In genomic region chr12:57094194-57095160, GRCh38 we compare ENCODE assay signal across 1 cellular context.
TF ChIP-seq lines count a peak whose summit lies in the region.

No MANE protein-coding gene starts in this region.

TF ChIP-seq in endothelial cell of umbilical vein, 7 proteins besides CTCF, POLR2A, EP300 and RAD21:
- TF ChIP-seq POLR2AphosphoS5 (IDR thresholded peaks at IDR 0.05; ENCODE audit: insufficient read depth, low read depth, low read length) (peak; percentile 18), MAX (IDR thresholded peaks at IDR 0.05; ENCODE audit: insufficient read depth, insufficient read length) (no peak), GATA2 (IDR thresholded peaks at IDR 0.05; ENCODE audit: insufficient read depth, insufficient read length, low read depth, low read length) (no peak), FOS (IDR thresholded peaks at IDR 0.05; ENCODE audit: borderline replicate concordance, insufficient read depth, low read length) (no peak), JUN (IDR thresholded peaks at IDR 0.05; ENCODE audit: borderline replicate concordance, insufficient read depth, insufficient read length, low read depth) (no peak), EZH2 (IDR thresholded peaks at IDR 0.05; ENCODE audit: borderline replicate concordance, low read depth, low read length, severe bottlenecking) (no peak)
